8 cellular contexts compared by ENCODE assay signal in genomic region chr7:77121860-77122681, GRCh38.
A peak's percentile ranks its signal among the peaks of the same experiment; 100 is the strongest.
DNase-seq lines count a peak whose midpoint lies in the region; ATAC-seq and TF ChIP-seq lines count a peak whose summit lies in the region.
"Not testable (repeated sequence)": the region's sequence is repeated elsewhere in the genome, so short reads cannot be mapped to it uniquely, and the experiment has no call there.

Gene CCDC146, plus strand, starts transcription at chr7:77122615. Its CDS starts 45,054 bp downstream, at chr7:77167669.

- H3K4me1 Mint-ChIP-seq in central memory CD8-positive, alpha-beta T cell, result peaks cover 15% of the 10 kb centered on the region

- H3K27me3 Mint-ChIP-seq in central memory CD8-positive, alpha-beta T cell, result not testable (repeated sequence)

- TF ChIP-seq CTCF in AG09309 (IDR thresholded peaks at IDR 0.05; ENCODE audit: control insufficient read depth, insufficient read depth, low read depth, low read length, missing control alignments), result not testable (repeated sequence)

- ATAC-seq in GM19035 (IDR thresholded peaks at IDR 0.05; ENCODE audit: unreplicated experiment) (peak; percentile 98), HG03354 (IDR thresholded peaks at IDR 0.05; ENCODE audit: poor library complexity, severe bottlenecking, unreplicated experiment) (peak; percentile 98)
- ATAC-seq in central memory CD8-positive, alpha-beta T cell (replicated peaks; ENCODE audit: extremely low read depth, poor library complexity, severe bottlenecking), result peak; percentile 99

- peak within 1 kb of the TSS; percentile 66 for H3K4me3 ChIP-seq in AG09309 (ENCODE audit: control insufficient read depth, low read depth, low read length)

- peak within 1 kb of the TSS; percentile 83 for H3K27ac Mint-ChIP-seq in central memory CD8-positive, alpha-beta T cell (ENCODE audit: low read depth)

- not testable (repeated sequence) for H3K36me3 Mint-ChIP-seq in central memory CD8-positive, alpha-beta T cell (ENCODE audit: insufficient read depth)

- DNase-seq in AG09309 (ENCODE audit: low read depth), result peak; percentile 87
- peak; percentile 98 for DNase-seq in NCI-H345 treated with DMSO at 0.1 percent for 48 hours (lab: John Stamatoyannopoulos, UW; ENCODE audit: unreplicated experiment)
- DNase-seq in activated CD4-positive, CD25-positive, alpha-beta regulatory T cell (lab: John Stamatoyannopoulos, UW), result peak; percentile 74 to 87 (median 84)
- DNase-seq in central memory CD8-positive, alpha-beta T cell (ENCODE audit: low spot score in 2 of 2), result peak; percentile 82 to 94
- DNase-seq in inferior parietal cortex (ENCODE audit: extremely low spot score), result peak; percentile 99
- DNase-seq in smooth muscle cell of the brain vasculature (ENCODE audit: low read depth, low spot score), result peak; percentile 98

- not testable (repeated sequence) for H3K9me3 Mint-ChIP-seq in central memory CD8-positive, alpha-beta T cell

- H3K4me3 Mint-ChIP-seq in central memory CD8-positive, alpha-beta T cell, result peak within 1 kb of the TSS; percentile 69

Comparison
In these comparisons a context has a peak if more than half of its experiments do, and no peak if none do; other contexts are left out.
1. Peak in every context shown above with its lines: DNase-seq, ATAC-seq and H3K4me3 ChIP-seq.